In genomic region chr2:190881074-190881479, GRCh38 we compare ENCODE assay signal across 8 cellular contexts. TPM values are rescaled to one million over a fixed set of nuclear protein-coding genes. Genes with fewer than 3 reads are reported as not detected.
DNase-seq lines count a peak whose midpoint lies in the region; ATAC-seq and TF ChIP-seq lines count a peak whose summit lies in the region.

No MANE protein-coding gene starts in this region.

- intact Hi-C loops in activated CD4-positive, alpha-beta T cell treated with anti-CD3 and anti-CD28 coated beads for 36 hours (cut with DNase I, micrococcal nuclease): loop anchor here (2.0 to 5.0 kb wide), 8 partner anchors 89 to 1119 kb away; partner anchors contain the start of genes NEMP2 (in 2 of the 2), MFSD6 (in 1 of the 2), NAB1 (in 1 of the 2) and NABP1 (in 1 of the 2)

- CTCF ChIA-PET in activated CD4-positive, alpha-beta T cell treated with anti-CD3 and anti-CD28 coated beads for 36 hours (lab: Charles Lee): interaction anchor here (1.6 kb wide), 1 partner anchor 31 kb away, joined by 7 read pairs; no protein-coding TSS in a partner anchor

- H3K4me1 ChIP-seq in RWPE2 (ENCODE audit: insufficient read depth, poor library complexity, severe bottlenecking): peaks cover 16% of the 10 kb centered on the region
- peaks cover 7% of the 10 kb centered on the region for H3K4me1 ChIP-seq in parathyroid adenoma

- peak overlapping the region; percentile 84 for H3K4me2 ChIP-seq in parathyroid adenoma (ENCODE audit: low read length)

- H3K36me3 ChIP-seq in RWPE2 (ENCODE audit: low read depth) (peaks cover 8% of the 10 kb centered on the region; the same call in 1 of the 2 replicates), parathyroid adenoma (ENCODE audit: control insufficient read depth, insufficient read depth, low read length) (no peaks in the 10 kb centered on the region)

- TF ChIP-seq CTCF in RWPE2 (IDR thresholded peaks at IDR 0.05; ENCODE audit: poor library complexity, severe bottlenecking) (no peak), fibroblast of villous mesenchyme (IDR thresholded peaks at IDR 0.05; ENCODE audit: insufficient read depth, low read depth, low read length) (no peak), parathyroid adenoma (IDR thresholded peaks at IDR 0.05) (no peak)

- H2AFZ ChIP-seq in parathyroid adenoma: peak overlapping the region; percentile 82

- H3K27ac ChIP-seq in RWPE2 (ENCODE audit: poor library complexity, severe bottlenecking) (peak overlapping the region; percentile 86), parathyroid adenoma (peak overlapping the region; percentile 97)

- H3K27me3 Mint-ChIP-seq in activated CD4-positive, alpha-beta T cell treated with anti-CD3 and anti-CD28 coated beads for 36 hours: no peaks in the 10 kb centered on the region

- H3K9me3 Mint-ChIP-seq in activated CD4-positive, alpha-beta T cell treated with anti-CD3 and anti-CD28 coated beads for 36 hours (ENCODE audit: low read depth): no peaks in the 10 kb centered on the region

- POLR2A ChIA-PET in activated CD4-positive, alpha-beta T cell treated with anti-CD3 and anti-CD28 coated beads for 36 hours (lab: Charles Lee): interaction anchor here (0.7 to 2.9 kb wide), 7 partner anchors 18 to 474 kb away, joined by 3 to 26 read pairs (median 6); no protein-coding TSS in a partner anchor

- H3K9me3 ChIP-seq in RWPE2 (ENCODE audit: severe bottlenecking): no peaks in the 10 kb centered on the region
- no peaks in the 10 kb centered on the region for H3K9me3 ChIP-seq in parathyroid adenoma (ENCODE audit: control insufficient read depth, low read length)

- H3K9ac ChIP-seq in parathyroid adenoma: peak overlapping the region; percentile 77

- DNase-seq in activated CD4-positive, alpha-beta T cell treated with anti-CD3 and anti-CD28 coated beads for 36 hours: no peak
- no peak for DNase-seq in activated CD4-positive, alpha-beta T cell treated with anti-CD3 and anti-CD28 coated beads, Interleukin-2, amount 50 U/mL, for 48 hours
- DNase-seq in RWPE2 (ENCODE audit: low spot score) (no peak), fibroblast of villous mesenchyme (ENCODE audit: low read depth) (no peak), EL (no peak), NCI-H1092 treated with DMSO at 0.1 percent for 48 hours (lab: John Stamatoyannopoulos, UW) (no peak), T1000 (lab: John Stamatoyannopoulos, UW) (no peak)

- peak overlapping the region; percentile 98 for H3K27ac Mint-ChIP-seq in activated CD4-positive, alpha-beta T cell treated with anti-CD3 and anti-CD28 coated beads for 36 hours

- H3K4me3 ChIP-seq in RWPE2 (ENCODE audit: severe bottlenecking): peak overlapping the region; percentile 87
- peak overlapping the region; percentile 76 for H3K4me3 ChIP-seq in fibroblast of villous mesenchyme (ENCODE audit: low read depth, low read length)
- peak overlapping the region; percentile 85 for H3K4me3 ChIP-seq in parathyroid adenoma (ENCODE audit: low read depth, low read length)

- peaks cover 36% of the 10 kb centered on the region for H3K36me3 Mint-ChIP-seq in activated CD4-positive, alpha-beta T cell treated with anti-CD3 and anti-CD28 coated beads for 36 hours (ENCODE audit: low read depth)

- ATAC-seq in activated CD4-positive, alpha-beta T cell treated with anti-CD3 and anti-CD28 coated beads for 36 hours: no peak
- no peak for ATAC-seq in RWPE2 (ENCODE audit: low read depth)

- H3K27me3 ChIP-seq in RWPE2 (ENCODE audit: insufficient read depth, poor library complexity, severe bottlenecking) (no peaks in the 10 kb centered on the region), parathyroid adenoma (ENCODE audit: control insufficient read depth, insufficient read depth, low read length) (no peaks in the 10 kb centered on the region)

- peaks cover 30% of the 10 kb centered on the region for H3K79me2 ChIP-seq in parathyroid adenoma

- peak overlapping the region; percentile 79 for H3K4me3 Mint-ChIP-seq in activated CD4-positive, alpha-beta T cell treated with anti-CD3 and anti-CD28 coated beads for 36 hours

- peaks cover 38% of the 10 kb centered on the region for H3K4me1 Mint-ChIP-seq in activated CD4-positive, alpha-beta T cell treated with anti-CD3 and anti-CD28 coated beads for 36 hours

RNA-seq across cellular contexts. Expression of gene GLS, which starts 0.5 kb away (rescaled TPM):
- 100 to 1,000 TPM; 136 to 242 TPM for total RNA-seq in activated CD4-positive, alpha-beta T cell treated with anti-CD3 and anti-CD28 coated beads for 36 hours
- 375 and 519 TPM in 2 replicates for total RNA-seq in fibroblast of villous mesenchyme
